1 cellular context compared by ENCODE assay signal in the genomic region with DNA sequence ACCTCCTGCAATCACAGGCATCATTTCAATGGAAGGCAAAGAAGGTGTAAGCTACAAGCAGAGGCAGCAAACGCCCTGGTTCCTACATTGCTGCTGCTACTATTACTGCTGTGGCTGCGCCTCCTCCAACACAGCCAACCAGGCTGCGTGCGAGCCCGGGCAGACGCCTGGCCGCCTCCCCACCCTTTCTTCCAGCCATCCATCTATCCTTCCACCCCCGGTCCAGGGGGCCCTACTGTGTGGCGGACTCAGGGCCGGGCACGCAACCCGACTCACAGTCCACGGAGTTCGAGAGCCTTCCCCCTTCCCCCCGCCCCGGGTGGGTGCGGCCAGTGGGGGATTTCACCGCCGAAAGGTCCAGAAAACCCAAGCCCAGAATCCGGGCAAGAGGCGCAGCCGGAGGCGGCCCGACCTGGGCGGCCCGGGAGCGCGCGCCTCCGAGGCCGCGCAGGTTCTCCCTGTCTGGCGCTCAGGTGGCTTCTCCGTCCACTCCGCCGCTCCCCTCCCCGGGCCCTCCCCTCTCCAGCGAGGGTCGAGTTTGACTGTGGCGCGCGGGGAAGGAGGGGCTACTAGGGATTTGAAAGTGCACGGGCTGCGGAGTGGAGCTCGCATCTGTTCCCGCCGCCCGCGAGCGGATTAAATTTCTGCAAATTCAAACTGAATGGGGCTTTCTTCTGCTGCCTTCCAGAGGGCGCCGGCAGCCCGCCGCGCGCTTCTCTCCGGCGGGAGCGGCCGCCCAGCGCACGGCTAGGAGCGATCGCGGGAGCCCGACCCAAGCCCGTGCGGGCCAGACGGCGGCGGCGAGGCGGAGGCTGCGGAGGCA.
TF ChIP-seq lines count a peak whose summit lies in the region.

A gene (plus strand): TSS at position 569 of the 823 bp plus-strand sequence. CDS start 655 bp downstream, outside the sequence.

TF ChIP-seq in H1, 55 proteins besides CTCF, POLR2A, EP300 and RAD21 (continued from another document):
- peak; percentile 52 to 56; a peak in 2 of 4 replicates for TF ChIP-seq HDAC2 (IDR thresholded peaks at IDR 0.05; ENCODE audit: borderline replicate concordance in 1 of 2, low read depth in 2 of 2, low read length in 2 of 2)
- TF ChIP-seq YY1 (IDR thresholded peaks at IDR 0.05; ENCODE audit: low read depth, low read length): no peak
- TF ChIP-seq NRF1 (IDR thresholded peaks at IDR 0.05; ENCODE audit: low read depth, low read length): no peak
- no peak for TF ChIP-seq SIRT6 (IDR thresholded peaks at IDR 0.05; ENCODE audit: low read length)
- TF ChIP-seq, protein P1, sequence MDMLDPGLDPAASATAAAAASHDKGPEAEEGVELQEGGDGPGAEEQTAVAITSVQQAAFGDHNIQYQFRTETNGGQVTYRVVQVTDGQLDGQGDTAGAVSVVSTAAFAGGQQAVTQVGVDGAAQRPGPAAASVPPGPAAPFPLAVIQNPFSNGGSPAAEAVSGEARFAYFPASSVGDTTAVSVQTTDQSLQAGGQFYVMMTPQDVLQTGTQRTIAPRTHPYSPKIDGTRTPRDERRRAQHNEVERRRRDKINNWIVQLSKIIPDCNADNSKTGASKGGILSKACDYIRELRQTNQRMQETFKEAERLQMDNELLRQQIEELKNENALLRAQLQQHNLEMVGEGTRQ (IDR thresholded peaks at IDR 0.05; ENCODE audit: low read length): no peak
- TF ChIP-seq RFX5 (IDR thresholded peaks at IDR 0.05; ENCODE audit: borderline replicate concordance, low read depth, low read length): no peak
- TF ChIP-seq ZNF274 (IDR thresholded peaks at IDR 0.05; ENCODE audit: borderline replicate concordance, extremely low read depth, low read length): no peak
- TF ChIP-seq TCF12 (IDR thresholded peaks at IDR 0.05; ENCODE audit: low read depth, low read length): no peak
- TF ChIP-seq BCL11A (IDR thresholded peaks at IDR 0.05; ENCODE audit: low read depth in 2 of 2, low read length in 2 of 2): no peak
- TF ChIP-seq SP2 (IDR thresholded peaks at IDR 0.05; ENCODE audit: low read length): no peak
- TF ChIP-seq GABPA (IDR thresholded peaks at IDR 0.05; ENCODE audit: borderline replicate concordance, insufficient read depth, low read length): no peak
- TF ChIP-seq MAFK (IDR thresholded peaks at IDR 0.05; ENCODE audit: low read depth, low read length): no peak
- TF ChIP-seq TBP (IDR thresholded peaks at IDR 0.05; ENCODE audit: low read depth, low read length): peak; percentile 27; the same call in 1 of the 2 replicates
- no peak for TF ChIP-seq KDM5A (IDR thresholded peaks at IDR 0.05; ENCODE audit: low read length)
- peak; percentile 66 for TF ChIP-seq CTBP2 (IDR thresholded peaks at IDR 0.05; ENCODE audit: borderline replicate concordance, insufficient read depth, insufficient read length, low read length)
- peak; percentile 60; the same call in 1 of the 2 replicates for TF ChIP-seq POLR2AphosphoS5 (IDR thresholded peaks at IDR 0.05; ENCODE audit: low read depth, low read length)
- TF ChIP-seq, protein P2, sequence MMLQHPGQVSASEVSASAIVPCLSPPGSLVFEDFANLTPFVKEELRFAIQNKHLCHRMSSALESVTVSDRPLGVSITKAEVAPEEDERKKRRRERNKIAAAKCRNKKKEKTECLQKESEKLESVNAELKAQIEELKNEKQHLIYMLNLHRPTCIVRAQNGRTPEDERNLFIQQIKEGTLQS (IDR thresholded peaks at IDR 0.05; ENCODE audit: insufficient read depth, low read depth, low read length): no peak
- TF ChIP-seq, protein P3, sequence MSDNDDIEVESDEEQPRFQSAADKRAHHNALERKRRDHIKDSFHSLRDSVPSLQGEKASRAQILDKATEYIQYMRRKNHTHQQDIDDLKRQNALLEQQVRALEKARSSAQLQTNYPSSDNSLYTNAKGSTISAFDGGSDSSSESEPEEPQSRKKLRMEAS (IDR thresholded peaks at IDR 0.05): 0 out of 2 replicates have a peak, but pooled peaks have one; percentile 9
- peak; percentile 45 for TF ChIP-seq KDM4A (IDR thresholded peaks at IDR 0.05; ENCODE audit: low read depth, low read length, severe bottlenecking)
- no peak for TF ChIP-seq CHD1 (IDR thresholded peaks at IDR 0.05; ENCODE audit: low read depth, low read length)
- TF ChIP-seq TAF1 (IDR thresholded peaks at IDR 0.05; ENCODE audit: low read depth, low read length): peak; percentile 65
- no peak for TF ChIP-seq TAF7 (optimal IDR thresholded peaks at IDR 0.05; ENCODE audit: borderline replicate concordance, low read depth, low read length)
- TF ChIP-seq SIX5 (IDR thresholded peaks at IDR 0.05; ENCODE audit: low read depth, low read length): no peak
- no peak for TF ChIP-seq FOSL1 (IDR thresholded peaks at IDR 0.05; ENCODE audit: insufficient read depth, low read depth, low read length)
- no peak for TF ChIP-seq EZH2 (IDR thresholded peaks at IDR 0.05; ENCODE audit: low read depth, low read length, severe bottlenecking)
- no peak for TF ChIP-seq SUZ12 (IDR thresholded peaks at IDR 0.05; ENCODE audit: low read length)
- TF ChIP-seq BACH1 (IDR thresholded peaks at IDR 0.05; ENCODE audit: low read length): no peak
- peak; percentile 61 for TF ChIP-seq ASH2L (IDR thresholded peaks at IDR 0.05; ENCODE audit: low read length)
- TF ChIP-seq SAP30 (IDR thresholded peaks at IDR 0.05; ENCODE audit: insufficient read depth, insufficient replicate concordance, low read length): no peak
- peak; percentile 58 for TF ChIP-seq PHF8 (conservative IDR thresholded peaks at IDR 0.05; ENCODE audit: low read depth, low read length)
- TF ChIP-seq SRF (IDR thresholded peaks at IDR 0.05; ENCODE audit: low read depth, low read length): no peak
- TF ChIP-seq KDM1A (IDR thresholded peaks at IDR 0.05; ENCODE audit: borderline replicate concordance, low read length): no peak
- no peak for TF ChIP-seq GTF2F1 (IDR thresholded peaks at IDR 0.05; ENCODE audit: borderline replicate concordance, low read depth, low read length)
- no peak for TF ChIP-seq HDAC6 (IDR thresholded peaks at IDR 0.05; ENCODE audit: low read depth, low read length)
- no peak for TF ChIP-seq CHD2 (IDR thresholded peaks at IDR 0.05; ENCODE audit: low read length)
- TF ChIP-seq SP1 (IDR thresholded peaks at IDR 0.05; ENCODE audit: low read depth, low read length): no peak
TF ChIP-seq in H1: peak in this region for 9.
